Comparison of ENCODE assay signal across 8 cellular contexts in genomic region chr12:123714302-123714627, GRCh38. TPM values are rescaled to one million over a fixed set of nuclear protein-coding genes. Genes with fewer than 3 reads are reported as not detected.
A peak's percentile ranks its signal among the peaks of the same experiment; 100 is the strongest.
DNase-seq lines count a peak whose midpoint lies in the region; ATAC-seq and TF ChIP-seq lines count a peak whose summit lies in the region.

No MANE protein-coding gene starts in this region.

- peaks cover 9% of the 10 kb centered on the region for H3K4me1 ChIP-seq in PC-9 (replicated peaks; ENCODE audit: insufficient read depth)

- peak overlapping the region; percentile 54 for H3K27ac Mint-ChIP-seq in chondrocyte (ENCODE audit: unreplicated experiment)
- peak overlapping the region; percentile 93 for H3K27ac Mint-ChIP-seq in stimulated activated naive B cell treated with anti-CD40 and anti-IgM and Interleukin-4, amounts not matched to agents 10 μg/mL and 1 μg/mL and 100 μg/mL, for 72 hours

- intact Hi-C loops in PC-9 (cut with micrococcal nuclease; ENCODE audit: unreplicated experiment): no loop called here

- H3K79me2 ChIP-seq in PC-9 (ENCODE audit: low read depth): peaks cover 7% of the 10 kb centered on the region; the same call in 1 of the 2 replicates

- no peaks in the 10 kb centered on the region; the same call in 1 of the 2 replicates for H3F3A ChIP-seq in PC-9 (ENCODE audit: insufficient read depth, low read depth)

- H3K27me3 ChIP-seq in PC-9 (ENCODE audit: insufficient read depth, low read depth) (no peaks in the 10 kb centered on the region), WERI-Rb-1 (ENCODE audit: insufficient read depth, low read depth, severe bottlenecking) (no peaks in the 10 kb centered on the region)

- H3K4me2 ChIP-seq in PC-9: peak overlapping the region; percentile 88; the same call in 1 of the 2 replicates

- H2AFZ ChIP-seq in PC-9: no peak overlapping the region

- BruUV-seq in PC-9 (replicated peaks; lab: Mats Ljungman, UMichigan): no TSS peak

- H3K27ac ChIP-seq in PC-9 (no peak overlapping the region), WERI-Rb-1 (no peak overlapping the region)

- no peaks in the 10 kb centered on the region for H3K27me3 Mint-ChIP-seq in chondrocyte (ENCODE audit: low read depth)
- no peaks in the 10 kb centered on the region for H3K27me3 Mint-ChIP-seq in stimulated activated naive B cell treated with anti-CD40 and anti-IgM and Interleukin-4, amounts not matched to agents 10 μg/mL and 1 μg/mL and 100 μg/mL, for 72 hours

- TF ChIP-seq CTCF in PC-9 (conservative IDR thresholded peaks at IDR 0.05): no peak
- no peak for TF ChIP-seq CTCF in chondrocyte (IDR thresholded peaks at IDR 0.05)
- TF ChIP-seq CTCF in WERI-Rb-1 (IDR thresholded peaks at IDR 0.05; ENCODE audit: low read depth, low read length): no peak

- POLR2A ChIA-PET in PC-9 (lab: Charles Lee; ENCODE audit: unreplicated experiment): no interaction called here

- no peaks in the 10 kb centered on the region for H4K20me1 ChIP-seq in PC-9 (ENCODE audit: insufficient read depth)

- H3K4me3 Mint-ChIP-seq in chondrocyte (ENCODE audit: unreplicated experiment): no peak overlapping the region
- peak overlapping the region; percentile 92 to 95 for H3K4me3 Mint-ChIP-seq in stimulated activated naive B cell treated with anti-CD40 and anti-IgM and Interleukin-4, amounts not matched to agents 10 μg/mL and 1 μg/mL and 100 μg/mL, for 72 hours

- peaks cover 36% of the 10 kb centered on the region for H3K4me1 Mint-ChIP-seq in chondrocyte (ENCODE audit: low read depth)
- peaks cover 21 to 46% of the 10 kb centered on the region in 2 donors for H3K4me1 Mint-ChIP-seq in stimulated activated naive B cell treated with anti-CD40 and anti-IgM and Interleukin-4, amounts not matched to agents 10 μg/mL and 1 μg/mL and 100 μg/mL, for 72 hours

- H3K36me3 ChIP-seq in PC-9 (ENCODE audit: low read depth): no peaks in the 10 kb centered on the region
- H3K36me3 ChIP-seq in WERI-Rb-1: peaks cover 8% of the 10 kb centered on the region

- DNase-seq in activated CD4-positive, alpha-beta T cell treated with anti-CD3 and anti-CD28 coated beads for 24 hours (ENCODE audit: low read depth in 2 of 2): peak; percentile 18 to 33
- no peak for DNase-seq in activated CD4-positive, alpha-beta T cell treated with anti-CD3 and anti-CD28 coated beads, Interleukin-2, amount 50 U/mL, for 1 hour
- DNase-seq in PC-9 (no peak), chondrocyte (ENCODE audit: low spot score) (no peak), WERI-Rb-1 (no peak), DMS79 (lab: John Stamatoyannopoulos, UW) (no peak)
- DNase-seq in stimulated activated naive B cell treated with anti-CD40 and anti-IgM and Interleukin-4, amounts not matched to agents 10 μg/mL and 1 μg/mL and 100 μg/mL, for 72 hours: peak; percentile 60

- H3K9me3 ChIP-seq in PC-9 (ENCODE audit: insufficient read depth, low read depth): no peaks in the 10 kb centered on the region
- H3K9me3 ChIP-seq in WERI-Rb-1 (ENCODE audit: severe bottlenecking): no peaks in the 10 kb centered on the region

- no peak overlapping the region for H3K4me3 ChIP-seq in PC-9
- no peak overlapping the region for H3K4me3 ChIP-seq in WERI-Rb-1 (ENCODE audit: low read depth, low read length)

- CTCF ChIA-PET in PC-9 (lab: Charles Lee): interaction anchor here (0.6 kb wide), 1 partner anchor 244 kb away, joined by 3 read pairs; no protein-coding TSS in a partner anchor

- H3K36me3 Mint-ChIP-seq in chondrocyte (ENCODE audit: low read depth): peaks cover 2% of the 10 kb centered on the region
- peaks cover 4 to 12% of the 10 kb centered on the region in 2 donors for H3K36me3 Mint-ChIP-seq in stimulated activated naive B cell treated with anti-CD40 and anti-IgM and Interleukin-4, amounts not matched to agents 10 μg/mL and 1 μg/mL and 100 μg/mL, for 72 hours

- no peaks in the 10 kb centered on the region for H3K9me3 Mint-ChIP-seq in chondrocyte (ENCODE audit: low read depth)
- H3K9me3 Mint-ChIP-seq in stimulated activated naive B cell treated with anti-CD40 and anti-IgM and Interleukin-4, amounts not matched to agents 10 μg/mL and 1 μg/mL and 100 μg/mL, for 72 hours: no peaks in the 10 kb centered on the region

- ATAC-seq in stimulated activated naive B cell treated with anti-CD40 and anti-IgM and Interleukin-4, amounts not matched to agents 10 μg/mL and 1 μg/mL and 100 μg/mL, for 72 hours (replicated peaks): peak; percentile 54 to 59
- ATAC-seq in HG02870 (IDR thresholded peaks at IDR 0.05; ENCODE audit: unreplicated experiment): no peak

- H3K9me2 ChIP-seq in PC-9 (ENCODE audit: insufficient read depth): no peaks in the 10 kb centered on the region

RNA-seq across cellular contexts. Expression of gene ATP6V0A2, which starts 2.1 kb away (rescaled TPM):
- 13.8 and 16.3 TPM in 2 replicates for total RNA-seq in PC-9 (2021)
- total RNA-seq in chondrocyte: 29.6 to 39.5 TPM (median 32.7 TPM) in 3 replicates

RNA-seq across cellular contexts. Expression of gene TCTN2, which starts 43.4 kb away (rescaled TPM):
- total RNA-seq in PC-9 (2021): 17.1 and 21.9 TPM in 2 replicates
- 8.6 to 16.1 TPM (median 9.1 TPM) in 3 replicates for total RNA-seq in chondrocyte

RNA-seq across cellular contexts. Expression of gene DNAH10, which starts 47.8 kb away (rescaled TPM):
- not detected in 2 replicates for total RNA-seq in PC-9 (2021)
- total RNA-seq in chondrocyte: 0.46 to 1.2 TPM (median 0.95 TPM) in 3 replicates

Comparison
In these comparisons a context has a peak if more than half of its experiments do, and no peak if none do; other contexts are left out.
1. DNase-seq: peak in activated CD4-positive, alpha-beta T cell treated with anti-CD3 and anti-CD28 coated beads for 24 hours (2 of 2) and stimulated activated naive B cell treated with anti-CD40 and anti-IgM and Interleukin-4, amounts not matched to agents 10 μg/mL and 1 μg/mL and 100 μg/mL, for 72 hours (single experiment); none in activated CD4-positive, alpha-beta T cell treated with anti-CD3 and anti-CD28 coated beads, Interleukin-2, amount 50 U/mL, for 1 hour (single experiment), PC-9 (0 of 2), chondrocyte (single experiment), WERI-Rb-1 (single experiment) and DMS79 (single experiment).